8 cellular contexts compared by ENCODE assay signal in genomic region chr12:51009038-51009437, GRCh38. TPM values are rescaled to one million over a fixed set of nuclear protein-coding genes. Genes with fewer than 3 reads are reported as not detected.
DNase-seq lines count a peak whose midpoint lies in the region; ATAC-seq and TF ChIP-seq lines count a peak whose summit lies in the region.

No MANE protein-coding gene starts in this region.

- peaks cover 44% of the 10 kb centered on the region for H3K36me3 ChIP-seq in BLaER1

- H3K4me3 ChIP-seq in BLaER1 (no peak overlapping the region), mononuclear cell (ENCODE audit: low read length) (peak overlapping the region; percentile 3)

- peak overlapping the region; percentile 60 for H3K4me2 ChIP-seq in BLaER1

- H3K27ac ChIP-seq in BLaER1: peak overlapping the region; percentile 14; the same call in 1 of the 2 replicates
- peak overlapping the region; percentile 85 for H3K27ac ChIP-seq in caudate nucleus (ENCODE audit: low read depth, low read length)

- H4K20me1 ChIP-seq in BLaER1: peaks cover 63% of the 10 kb centered on the region

- H3K4me1 Mint-ChIP-seq in endothelial cell (ENCODE audit: unreplicated experiment): peaks cover 4% of the 10 kb centered on the region

- H3K27me3 ChIP-seq in BLaER1: no peaks in the 10 kb centered on the region
- no peaks in the 10 kb centered on the region for H3K27me3 ChIP-seq in mononuclear cell (ENCODE audit: insufficient read depth, low read length)

- no peak overlapping the region for H3K4me3 Mint-ChIP-seq in endothelial cell (ENCODE audit: unreplicated experiment)

- no peaks in the 10 kb centered on the region; the same call in 1 of the 2 replicates for H3K9me3 ChIP-seq in BLaER1
- H3K9me3 ChIP-seq in mononuclear cell (ENCODE audit: low read depth, low read length): no peaks in the 10 kb centered on the region

- H3K27me3 Mint-ChIP-seq in endothelial cell (ENCODE audit: unreplicated experiment): no peaks in the 10 kb centered on the region

- DNase-seq in T-helper 2 cell: peak in 3 of 5 experiments; percentile 15 to 77 (median 30)
- peak in 60 of 61 donors; percentile 3 to 89 (median 68) for DNase-seq in caudate nucleus (lab: John Stamatoyannopoulos, UW)
- peak; percentile 97 for DNase-seq in superior temporal gyrus (ENCODE audit: extremely low spot score)
- no peak for DNase-seq in endothelial cell (ENCODE audit: low spot score)

- no peak overlapping the region for H3K9ac ChIP-seq in BLaER1

- H3K4me1 ChIP-seq in BLaER1: peaks cover 31% of the 10 kb centered on the region
- H3K4me1 ChIP-seq in mononuclear cell (ENCODE audit: insufficient read depth, low read length): peaks cover 34% of the 10 kb centered on the region

- no peaks in the 10 kb centered on the region for H3K9me3 Mint-ChIP-seq in endothelial cell (ENCODE audit: unreplicated experiment)

- no peaks in the 10 kb centered on the region for H3K36me3 Mint-ChIP-seq in endothelial cell (ENCODE audit: low read depth, unreplicated experiment)

- no peak overlapping the region for H3K27ac Mint-ChIP-seq in endothelial cell (ENCODE audit: unreplicated experiment)

- ATAC-seq in GM19023 (IDR thresholded peaks at IDR 0.05; ENCODE audit: unreplicated experiment) (no peak), HG03097 (IDR thresholded peaks at IDR 0.05; ENCODE audit: low FRiP score, unreplicated experiment) (no peak)

- TF ChIP-seq CTCF in endothelial cell (IDR thresholded peaks at IDR 0.05; ENCODE audit: unreplicated experiment): no peak

RNA-seq across cellular contexts. Expression of gene SLC11A2, which starts 17.1 kb away (rescaled TPM):
- 51.2 TPM for total RNA-seq in mononuclear cell
- total RNA-seq in endothelial cell (ENCODE audit: unreplicated experiment): 47.3 TPM

RNA-seq across cellular contexts. Expression of gene LETMD1, which starts 39.1 kb away (rescaled TPM):
- total RNA-seq in mononuclear cell (63.4 TPM), endothelial cell (ENCODE audit: unreplicated experiment) (32.8 TPM)

RNA-seq across cellular contexts. Expression of gene HIGD1C, which starts 56.7 kb away (rescaled TPM):
- total RNA-seq in mononuclear cell: not detected
- total RNA-seq in endothelial cell (ENCODE audit: unreplicated experiment): not detected
